In the genomic region with DNA sequence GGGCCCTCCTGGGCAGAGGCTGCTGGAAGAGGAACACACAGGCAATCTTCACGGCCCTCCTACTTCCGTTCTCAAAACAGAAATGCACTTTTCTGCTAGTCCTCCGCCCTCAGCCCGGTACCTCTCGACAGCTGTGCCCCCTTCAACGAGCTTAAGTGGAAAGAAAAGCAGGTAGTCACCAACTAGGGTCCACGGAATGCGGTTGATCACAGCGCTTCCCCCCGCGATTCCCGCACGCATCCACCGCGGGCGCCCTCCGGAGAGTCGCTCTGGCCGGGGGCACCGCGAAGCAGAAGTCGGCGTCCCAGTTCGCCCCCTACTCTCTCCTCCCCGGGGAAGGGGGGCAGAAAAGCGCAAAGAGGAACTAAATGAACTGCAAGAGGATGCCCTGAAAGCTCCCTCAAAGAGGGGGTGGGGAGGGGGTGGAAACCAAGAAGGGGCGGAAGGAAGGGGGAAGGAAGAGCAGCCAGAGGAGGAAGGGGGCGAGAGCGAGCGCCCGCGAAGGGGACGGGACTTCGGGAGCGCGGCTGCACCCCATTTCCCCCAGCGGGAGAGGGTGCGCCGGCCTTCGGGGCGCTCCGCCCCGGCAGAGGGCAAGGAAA, we compare ENCODE assay signal across 1 cellular context.
A peak's percentile ranks its signal among the peaks of the same experiment; 100 is the strongest.
TF ChIP-seq lines count a peak whose summit lies in the region.

No MANE protein-coding gene starts in this region.

TF ChIP-seq in neural cell, 6 proteins besides CTCF, POLR2A, EP300 and RAD21 (continued from another document):
- TF ChIP-seq, protein P1, sequence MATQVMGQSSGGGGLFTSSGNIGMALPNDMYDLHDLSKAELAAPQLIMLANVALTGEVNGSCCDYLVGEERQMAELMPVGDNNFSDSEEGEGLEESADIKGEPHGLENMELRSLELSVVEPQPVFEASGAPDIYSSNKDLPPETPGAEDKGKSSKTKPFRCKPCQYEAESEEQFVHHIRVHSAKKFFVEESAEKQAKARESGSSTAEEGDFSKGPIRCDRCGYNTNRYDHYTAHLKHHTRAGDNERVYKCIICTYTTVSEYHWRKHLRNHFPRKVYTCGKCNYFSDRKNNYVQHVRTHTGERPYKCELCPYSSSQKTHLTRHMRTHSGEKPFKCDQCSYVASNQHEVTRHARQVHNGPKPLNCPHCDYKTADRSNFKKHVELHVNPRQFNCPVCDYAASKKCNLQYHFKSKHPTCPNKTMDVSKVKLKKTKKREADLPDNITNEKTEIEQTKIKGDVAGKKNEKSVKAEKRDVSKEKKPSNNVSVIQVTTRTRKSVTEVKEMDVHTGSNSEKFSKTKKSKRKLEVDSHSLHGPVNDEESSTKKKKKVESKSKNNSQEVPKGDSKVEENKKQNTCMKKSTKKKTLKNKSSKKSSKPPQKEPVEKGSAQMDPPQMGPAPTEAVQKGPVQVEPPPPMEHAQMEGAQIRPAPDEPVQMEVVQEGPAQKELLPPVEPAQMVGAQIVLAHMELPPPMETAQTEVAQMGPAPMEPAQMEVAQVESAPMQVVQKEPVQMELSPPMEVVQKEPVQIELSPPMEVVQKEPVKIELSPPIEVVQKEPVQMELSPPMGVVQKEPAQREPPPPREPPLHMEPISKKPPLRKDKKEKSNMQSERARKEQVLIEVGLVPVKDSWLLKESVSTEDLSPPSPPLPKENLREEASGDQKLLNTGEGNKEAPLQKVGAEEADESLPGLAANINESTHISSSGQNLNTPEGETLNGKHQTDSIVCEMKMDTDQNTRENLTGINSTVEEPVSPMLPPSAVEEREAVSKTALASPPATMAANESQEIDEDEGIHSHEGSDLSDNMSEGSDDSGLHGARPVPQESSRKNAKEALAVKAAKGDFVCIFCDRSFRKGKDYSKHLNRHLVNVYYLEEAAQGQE (IDR thresholded peaks at IDR 0.05; ENCODE audit: borderline replicate concordance) = no peak
- TF ChIP-seq SMC3 (conservative IDR thresholded peaks at IDR 0.05; ENCODE audit: poor library complexity) = peak; percentile 16
